ENCODE assay signal across 18 cellular contexts in genomic region chr6:5518936-5519491, GRCh38.
DNase-seq lines count a peak whose midpoint lies in the region; ATAC-seq and TF ChIP-seq lines count a peak whose summit lies in the region.
"Had no signal": no experiment of that assay in that cellular context is flagged by ENCODE, and none has a peak within 500 bp of the region (broad histone marks: within the 10 kb centered on the region; RNA-seq: fewer than 3 reads in every experiment).

No MANE protein-coding gene starts in this region.

- DNase-seq in Right ventricle myocardium superior (no peak), left cardiac atrium (no peak), SKM-1 treated with dmso at 0.1 percent for 144 hours (lab: John Stamatoyannopoulos, UW; ENCODE audit: unreplicated experiment) (no peak), smooth muscle cell (lab: John Stamatoyannopoulos, UW; ENCODE audit: unreplicated experiment) (no peak), NCI-H345 (lab: John Stamatoyannopoulos, UW) (no peak)
- DNase-seq in stimulated activated naive B cell treated with anti-CD40 and anti-IgM and Interleukin-4, amounts not matched to agents 10 μg/mL and 1 μg/mL and 100 μg/mL, for 72 hours = no peak
- DNase-seq: dorsolateral prefrontal cortex; H7; kidney glomerular epithelial cell; NCI-H1092; NCI-H2171; pancreas; stimulated activated naive CD4-positive, alpha-beta T cell treated with Interleukin-2 at 50 U/mL for 16 hours; WERI-Rb-1 had no signal

- H3K27ac ChIP-seq in KOPT-K1 (ENCODE audit: low read depth, low read length, poor library complexity, severe bottlenecking) = peak overlapping the region; percentile 60
- no peak overlapping the region for H3K27ac ChIP-seq in smooth muscle cell (ENCODE audit: low read depth)
- H3K27ac ChIP-seq: dorsolateral prefrontal cortex, pancreas, WERI-Rb-1 had no signal

- no peaks in the 10 kb centered on the region for H3K27me3 Mint-ChIP-seq in activated naive CD8-positive, alpha-beta T cell
- H3K27me3 Mint-ChIP-seq in stimulated activated naive B cell treated with anti-CD40 and anti-IgM and Interleukin-4, amounts not matched to agents 10 μg/mL and 1 μg/mL and 100 μg/mL, for 72 hours = no peaks in the 10 kb centered on the region
- H3K27me3 Mint-ChIP-seq: brain had no signal

- no peaks in the 10 kb centered on the region for H3K36me3 ChIP-seq in KOPT-K1 (ENCODE audit: insufficient read depth, low read length)
- H3K36me3 ChIP-seq in smooth muscle cell (ENCODE audit: low read depth) = no peaks in the 10 kb centered on the region
- H3K36me3 ChIP-seq: pancreas, WERI-Rb-1 had no signal

- H3K9me3 ChIP-seq in KOPT-K1 (ENCODE audit: insufficient read depth, low read length, poor library complexity, severe bottlenecking) (no peaks in the 10 kb centered on the region), smooth muscle cell (replicated peaks; ENCODE audit: low read depth) (no peaks in the 10 kb centered on the region)
- H3K9me3 ChIP-seq: pancreas had no signal

- no peak overlapping the region for H3K4me2 ChIP-seq in smooth muscle cell

- H3K4me1 ChIP-seq in smooth muscle cell (ENCODE audit: low read depth) = no peaks in the 10 kb centered on the region
- H3K4me1 ChIP-seq: pancreas had no signal

- no peaks in the 10 kb centered on the region for H3F3A ChIP-seq in smooth muscle cell (ENCODE audit: low read depth)

- H3K36me3 Mint-ChIP-seq in activated naive CD8-positive, alpha-beta T cell = peaks cover 5% of the 10 kb centered on the region
- peaks cover 11 to 12% of the 10 kb centered on the region in 2 donors for H3K36me3 Mint-ChIP-seq in stimulated activated naive B cell treated with anti-CD40 and anti-IgM and Interleukin-4, amounts not matched to agents 10 μg/mL and 1 μg/mL and 100 μg/mL, for 72 hours
- H3K36me3 Mint-ChIP-seq: brain had no signal

- peak overlapping the region; percentile 75 for H3K27ac Mint-ChIP-seq in activated naive CD8-positive, alpha-beta T cell
- H3K27ac Mint-ChIP-seq in stimulated activated naive B cell treated with anti-CD40 and anti-IgM and Interleukin-4, amounts not matched to agents 10 μg/mL and 1 μg/mL and 100 μg/mL, for 72 hours = peak overlapping the region; percentile 89
- H3K27ac Mint-ChIP-seq: brain had no signal

- H3K4me3 Mint-ChIP-seq in activated naive CD8-positive, alpha-beta T cell = peak overlapping the region; percentile 25
- H3K4me3 Mint-ChIP-seq in stimulated activated naive B cell treated with anti-CD40 and anti-IgM and Interleukin-4, amounts not matched to agents 10 μg/mL and 1 μg/mL and 100 μg/mL, for 72 hours = peak overlapping the region; percentile 7 to 22
- H3K4me3 Mint-ChIP-seq: brain had no signal

- peaks cover 54% of the 10 kb centered on the region for H3K4me1 Mint-ChIP-seq in activated naive CD8-positive, alpha-beta T cell (ENCODE audit: low read depth)
- H3K4me1 Mint-ChIP-seq in stimulated activated naive B cell treated with anti-CD40 and anti-IgM and Interleukin-4, amounts not matched to agents 10 μg/mL and 1 μg/mL and 100 μg/mL, for 72 hours = peaks cover 18 to 37% of the 10 kb centered on the region in 2 donors

- no peak overlapping the region for H3K9ac ChIP-seq in smooth muscle cell (ENCODE audit: low read depth)

- no peak overlapping the region for H2AFZ ChIP-seq in smooth muscle cell (ENCODE audit: low read depth)

- H3K79me2 ChIP-seq in smooth muscle cell (ENCODE audit: low read depth) = no peaks in the 10 kb centered on the region

- no peaks in the 10 kb centered on the region for H3K9me3 Mint-ChIP-seq in activated naive CD8-positive, alpha-beta T cell (ENCODE audit: low read depth)
- peaks cover 0 to 6% of the 10 kb centered on the region in 2 donors for H3K9me3 Mint-ChIP-seq in stimulated activated naive B cell treated with anti-CD40 and anti-IgM and Interleukin-4, amounts not matched to agents 10 μg/mL and 1 μg/mL and 100 μg/mL, for 72 hours
- H3K9me3 Mint-ChIP-seq: brain had no signal

- H3K27me3 ChIP-seq in smooth muscle cell (ENCODE audit: low read depth) = no peaks in the 10 kb centered on the region
- H3K27me3 ChIP-seq: dorsolateral prefrontal cortex, pancreas had no signal

- H4K20me1 ChIP-seq in smooth muscle cell (ENCODE audit: low read depth) = peaks cover 62% of the 10 kb centered on the region

- intact Hi-C loops in Right ventricle myocardium superior (cut with DNase I) (no loop called here), left cardiac atrium (cut with DNase I) (no loop called here)

- H3K4me3 ChIP-seq in smooth muscle cell = no peak overlapping the region
- H3K4me3 ChIP-seq: dorsolateral prefrontal cortex, pancreas had no signal

- ATAC-seq in Right ventricle myocardium superior (ENCODE audit: poor library complexity) (peak; percentile 65), left cardiac atrium (no peak)
- peak; percentile 62 to 64 for ATAC-seq in stimulated activated naive B cell treated with anti-CD40 and anti-IgM and Interleukin-4, amounts not matched to agents 10 μg/mL and 1 μg/mL and 100 μg/mL, for 72 hours (replicated peaks)
- ATAC-seq: HepG2, pancreas had no signal

- no peak for TF ChIP-seq CTCF in smooth muscle cell (IDR thresholded peaks at IDR 0.05; ENCODE audit: borderline replicate concordance, insufficient read depth, poor library complexity, severe bottlenecking)

Comparison
In these comparisons a context has a peak if more than half of its experiments do, and no peak if none do; other contexts are left out.
1. ATAC-seq: peak in Right ventricle myocardium superior (single experiment) and stimulated activated naive B cell treated with anti-CD40 and anti-IgM and Interleukin-4, amounts not matched to agents 10 μg/mL and 1 μg/mL and 100 μg/mL, for 72 hours (2 of 2); none in left cardiac atrium (0 of 2).